In genomic region chr18:12038661-12039417, GRCh38 we compare ENCODE assay signal across 9 cellular contexts. TPM values are rescaled to one million over a fixed set of nuclear protein-coding genes. Genes with fewer than 3 reads are reported as not detected.
DNase-seq lines count a peak whose midpoint lies in the region; ATAC-seq, FAIRE-seq and TF ChIP-seq lines count a peak whose summit lies in the region.
"Had no signal": no experiment of that assay in that cellular context is flagged by ENCODE, and none has a peak within 500 bp of the region (broad histone marks: within the 10 kb centered on the region; RNA-seq: fewer than 3 reads in every experiment).

No MANE protein-coding gene starts in this region.

- peaks cover 10 to 21% (median 14%) of the 10 kb centered on the region in 5 donors for H3K27me3 Mint-ChIP-seq in naive thymus-derived CD4-positive, alpha-beta T cell

- peak; percentile 26 for DNase-seq in CMK (ENCODE audit: low read depth)
- peak; percentile 73 for DNase-seq in HTR-8/SVneo (ENCODE audit: insufficient read length, low spot score)
- peak; percentile 48 for DNase-seq in RCC 7860 (ENCODE audit: low spot score)
- peak; percentile 58 to 60 for DNase-seq in activated T-helper 1 cell treated with anti-CD3 and anti-CD28 coated beads, Interleukin-2, amount 50 U/mL, for 16 hours (ENCODE audit: low read depth in 1 of 2, low spot score in 1 of 2)
- peak; percentile 70 for DNase-seq in fibroblast of mammary gland (ENCODE audit: low read depth)
- peak; percentile 41 to 84 (median 68) for DNase-seq in naive thymus-derived CD4-positive, alpha-beta T cell
- peak; percentile 35 to 44 for DNase-seq in stimulated activated CD8-positive, alpha-beta memory T cell treated with anti-CD3 and anti-CD28 coated beads, Interleukin-7, amount 100 ng/mL, for 48 hours (ENCODE audit: extremely low read depth in 1 of 2, low read depth in 1 of 2)

- no peaks in the 10 kb centered on the region for H3K4me1 ChIP-seq in naive thymus-derived CD4-positive, alpha-beta T cell (ENCODE audit: control insufficient read depth in 2 of 2, insufficient read depth in 2 of 2, low read length in 2 of 2)

- peak overlapping the region; percentile 59 to 79 (median 72) for H3K4me3 Mint-ChIP-seq in naive thymus-derived CD4-positive, alpha-beta T cell

- peaks cover 0 to 3% of the 10 kb centered on the region in 2 donors for H3K27me3 ChIP-seq in naive thymus-derived CD4-positive, alpha-beta T cell (ENCODE audit: control insufficient read depth in 2 of 2, insufficient read depth in 2 of 2, low read length in 2 of 2)

- no peaks in the 10 kb centered on the region for H3K9me3 Mint-ChIP-seq in naive thymus-derived CD4-positive, alpha-beta T cell

- peak; percentile 65 for TF ChIP-seq CTCF in fibroblast of mammary gland (conservative IDR thresholded peaks at IDR 0.05; ENCODE audit: control insufficient read depth, insufficient read depth, low read depth, low read length)

- H3K9me3 ChIP-seq in naive thymus-derived CD4-positive, alpha-beta T cell (ENCODE audit: control insufficient read depth in 2 of 3, low read length in 3 of 3), result no peaks in the 10 kb centered on the region

- CTCF ChIA-PET in naive thymus-derived CD4-positive, alpha-beta T cell (lab: Charles Lee), result interaction anchor here (0.5 to 9.6 kb wide), 8 partner anchors 12 to 384 kb away, joined by 3 to 47 read pairs (median 4); no protein-coding TSS in a partner anchor

- H3K27ac ChIP-seq in naive thymus-derived CD4-positive, alpha-beta T cell (ENCODE audit: low read depth, low read length), result no peak overlapping the region

- no peaks in the 10 kb centered on the region for H3K36me3 ChIP-seq in naive thymus-derived CD4-positive, alpha-beta T cell (ENCODE audit: control insufficient read depth in 2 of 3, insufficient read depth in 3 of 3, low read length in 3 of 3)

- no peak overlapping the region for H3K27ac Mint-ChIP-seq in naive thymus-derived CD4-positive, alpha-beta T cell

- POLR2A ChIA-PET in naive thymus-derived CD4-positive, alpha-beta T cell (lab: Charles Lee), result no interaction called here

- peak overlapping the region; percentile 51 for H3K4me3 ChIP-seq in fibroblast of mammary gland (ENCODE audit: control insufficient read depth, low read depth, low read length)
- H3K4me3 ChIP-seq in naive thymus-derived CD4-positive, alpha-beta T cell (ENCODE audit: low read length), result peak overlapping the region; percentile 52

- ATAC-seq in GM19463 (IDR thresholded peaks at IDR 0.05; ENCODE audit: unreplicated experiment), result peak; percentile 73
- ATAC-seq in naive thymus-derived CD4-positive, alpha-beta T cell, result peak; percentile 95

- H3K4me1 Mint-ChIP-seq in naive thymus-derived CD4-positive, alpha-beta T cell, result peaks cover 0 to 19% (median 0%) of the 10 kb centered on the region in 7 donors

- H3K36me3 Mint-ChIP-seq in naive thymus-derived CD4-positive, alpha-beta T cell, result no peaks in the 10 kb centered on the region

- intact Hi-C loops in naive thymus-derived CD4-positive, alpha-beta T cell (cut with micrococcal nuclease), result loop anchor here (1.0 to 5.0 kb wide), 7 partner anchors 44 to 1478 kb away; partner anchors contain the start of genes IMPA2 (in 2 of the 2) and CHMP1B (in 1 of the 2)

- peak; percentile 81 for FAIRE-seq in HTR-8/SVneo (lab: Jason Lieb, UNC)
- FAIRE-seq in RCC 7860 (lab: Jason Lieb, UNC), result no peak
- FAIRE-seq: endometrium had no signal

RNA-seq across cellular contexts. Expression of gene ANKRD62, which starts 54.8 kb away (rescaled TPM):
- total RNA-seq in naive thymus-derived CD4-positive, alpha-beta T cell, result not detected
- polyA plus RNA-seq in naive thymus-derived CD4-positive, alpha-beta T cell, result not detected

RNA-seq across cellular contexts. Expression of gene IMPA2, which starts 57.5 kb away (rescaled TPM):
- total RNA-seq in naive thymus-derived CD4-positive, alpha-beta T cell, result 10 to 100 TPM in 2 of 5 experiments, 1 to 10 TPM in 3; 4.9 to 27.8 (median 6.5) TPM
- polyA plus RNA-seq in naive thymus-derived CD4-positive, alpha-beta T cell, result 1 to 10 TPM; 7.8 to 8.9 TPM
